ENCODE assay signal across 20 cellular contexts in the genomic region with DNA sequence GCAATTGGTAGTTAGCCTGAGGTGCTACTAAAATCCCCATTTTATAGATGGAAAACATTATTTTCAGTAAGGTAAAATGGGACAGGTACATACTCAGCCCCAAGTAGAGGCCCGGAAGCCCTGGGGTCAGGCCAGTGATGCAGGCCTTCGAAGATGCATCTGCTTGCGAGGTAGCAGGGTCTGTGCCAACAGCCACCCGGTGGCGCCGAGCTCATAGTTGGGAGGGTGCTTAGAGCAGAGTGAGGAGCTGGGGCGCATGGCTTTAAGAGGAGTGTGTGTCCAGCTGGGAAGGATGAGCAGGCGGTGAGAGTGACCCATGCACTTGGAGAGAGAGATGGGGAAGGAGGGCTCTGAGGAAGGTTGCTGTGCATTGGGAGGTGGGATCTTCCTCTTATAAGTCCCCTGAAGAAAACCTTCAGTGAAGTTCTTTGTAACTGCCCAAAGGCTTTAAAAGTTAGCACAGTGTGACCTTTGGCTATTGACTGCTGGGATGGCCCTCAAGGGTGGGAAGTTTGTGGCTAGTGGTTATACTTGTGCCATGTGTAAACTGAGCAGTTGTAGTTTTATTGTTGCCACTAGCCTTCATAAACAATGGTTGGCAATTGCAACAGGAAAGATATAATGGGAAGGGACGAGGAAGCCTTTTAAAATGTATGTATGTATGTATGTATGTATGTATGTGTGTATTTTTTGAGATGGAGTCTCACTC.
DNase-seq lines count a peak whose midpoint lies in the region; ATAC-seq and TF ChIP-seq lines count a peak whose summit lies in the region.
"Had no signal": no experiment of that assay in that cellular context is flagged by ENCODE, and none has a peak within 500 bp of the region (broad histone marks: within the 10 kb centered on the region; RNA-seq: fewer than 3 reads in every experiment).

No MANE protein-coding gene starts in this region.

- H3K4me1 ChIP-seq in CD4-positive, CD25-positive, alpha-beta regulatory T cell (ENCODE audit: control insufficient read depth, insufficient read depth, low read length, poor library complexity, severe bottlenecking) = no peaks in the 10 kb centered on the region
- H3K4me1 ChIP-seq in Loucy (ENCODE audit: insufficient read depth, low read length, poor library complexity, severe bottlenecking) (peaks cover 26% of the 10 kb centered on the region), endodermal cell (ENCODE audit: control insufficient read depth, insufficient read depth, low read length) (no peaks in the 10 kb centered on the region), mucosa of rectum (ENCODE audit: control insufficient read depth in 2 of 2, insufficient read depth in 2 of 2, low read length in 2 of 2) (peaks cover 34 to 37% of the 10 kb centered on the region in 2 donors)

- no peak overlapping the region for H3K4me3 ChIP-seq in CD4-positive, CD25-positive, alpha-beta regulatory T cell (ENCODE audit: low read depth, low read length)
- H3K4me3 ChIP-seq in Loucy (ENCODE audit: low read length, poor library complexity, severe bottlenecking) (no peak overlapping the region), endodermal cell (ENCODE audit: low read length) (no peak overlapping the region), mucosa of rectum (ENCODE audit: low read length in 2 of 2) (no peak overlapping the region)
- H3K4me3 ChIP-seq: SK-N-MC had no signal

- no peak for DNase-seq in CD4-positive, CD25-positive, alpha-beta regulatory T cell
- DNase-seq in endodermal cell = peak; percentile 58
- no peak for DNase-seq in activated T-cell treated with anti-CD3 and anti-CD28 coated beads, Interleukin-2, amount 50 U/mL, for 24 hours
- DNase-seq in substantia nigra (lab: John Stamatoyannopoulos, UW) = no peak
- DNase-seq in OCI-M1 (lab: John Stamatoyannopoulos, UW) = no peak
- DNase-seq in NCI-H446 treated with DMSO at 0.1 percent for 48 hours (lab: John Stamatoyannopoulos, UW) = no peak
- DNase-seq: C1 segment of cervical spinal cord, COR-L47, DMS153, EL, HCEC 1CT, KBM-7, NCI-H1417 treated with DMSO at 0.1 percent for 48 hours, NCI-H2029 treated with DMSO at 0.1 percent for 48 hours, NCI-H526 had no signal

- TF ChIP-seq CTCF in Loucy (conservative IDR thresholded peaks at IDR 0.05; ENCODE audit: low read length) (peak; percentile 40), endodermal cell (conservative IDR thresholded peaks at IDR 0.05) (peak; percentile 19)

- WGBS in endodermal cell (ENCODE audit: insufficient coverage in 1 of 2, insufficient read length in 1 of 2), 2 experiments = 83 to 93% methylated on average over 7 to 9 of the region's 9 CpGs

- no peaks in the 10 kb centered on the region for H3K36me3 ChIP-seq in CD4-positive, CD25-positive, alpha-beta regulatory T cell (ENCODE audit: control insufficient read depth, insufficient read depth, low read length)
- H3K36me3 ChIP-seq in Loucy (ENCODE audit: insufficient read depth, low read length) (no peaks in the 10 kb centered on the region), endodermal cell (ENCODE audit: control insufficient read depth, insufficient read depth, low read length) (no peaks in the 10 kb centered on the region), mucosa of rectum (ENCODE audit: control insufficient read depth in 2 of 2, insufficient read depth in 2 of 2, low read length in 2 of 2) (no peaks in the 10 kb centered on the region)

- peaks cover 0 to 26% (median 13%) of the 10 kb centered on the region in 4 donors for H3K4me1 Mint-ChIP-seq in CD4-positive, CD25-positive, alpha-beta regulatory T cell
- H3K4me1 Mint-ChIP-seq in endodermal cell = peaks cover 21% of the 10 kb centered on the region
- H3K4me1 Mint-ChIP-seq in activated T-cell treated with anti-CD3 and anti-CD28 coated beads, Interleukin-2, amount 50 U/mL, for 24 hours (ENCODE audit: low read depth) = peaks cover 39% of the 10 kb centered on the region

- no peaks in the 10 kb centered on the region for H4K20me1 ChIP-seq in Loucy (ENCODE audit: insufficient read depth, low read length, poor library complexity, severe bottlenecking)

- peaks cover 0 to 4% (median 0%) of the 10 kb centered on the region in 7 donors for H3K9me3 Mint-ChIP-seq in CD4-positive, CD25-positive, alpha-beta regulatory T cell
- peaks cover 5% of the 10 kb centered on the region for H3K9me3 Mint-ChIP-seq in endodermal cell
- no peaks in the 10 kb centered on the region for H3K9me3 Mint-ChIP-seq in activated T-cell treated with anti-CD3 and anti-CD28 coated beads, Interleukin-2, amount 50 U/mL, for 24 hours

- no peaks in the 10 kb centered on the region for H3K79me2 ChIP-seq in Loucy (ENCODE audit: insufficient read depth, low read length)

- H3K27me3 ChIP-seq in CD4-positive, CD25-positive, alpha-beta regulatory T cell (ENCODE audit: control insufficient read depth, insufficient read depth, low read length) = no peaks in the 10 kb centered on the region
- no peaks in the 10 kb centered on the region for H3K27me3 ChIP-seq in Loucy (ENCODE audit: insufficient read depth, low read length, poor library complexity, severe bottlenecking)
- no peaks in the 10 kb centered on the region for H3K27me3 ChIP-seq in endodermal cell (ENCODE audit: control insufficient read depth, insufficient read depth, low read length, poor library complexity, severe bottlenecking)
- H3K27me3 ChIP-seq in mucosa of rectum (ENCODE audit: control insufficient read depth in 2 of 2, insufficient read depth in 2 of 2, low read length in 2 of 2) = no peaks in the 10 kb centered on the region

- no peaks in the 10 kb centered on the region for H3K9me3 ChIP-seq in CD4-positive, CD25-positive, alpha-beta regulatory T cell (ENCODE audit: control insufficient read depth in 2 of 2, low read length in 2 of 2)
- no peaks in the 10 kb centered on the region for H3K9me3 ChIP-seq in Loucy (ENCODE audit: insufficient read depth, low read depth, low read length)
- no peaks in the 10 kb centered on the region for H3K9me3 ChIP-seq in endodermal cell (ENCODE audit: control insufficient read depth, low read length)
- no peaks in the 10 kb centered on the region for H3K9me3 ChIP-seq in mucosa of rectum (ENCODE audit: control insufficient read depth in 2 of 2, low read length in 2 of 2)

- H3K27ac Mint-ChIP-seq in CD4-positive, CD25-positive, alpha-beta regulatory T cell = peak overlapping the region in 2 of 3 donors; percentile 44 to 62
- no peak overlapping the region for H3K27ac Mint-ChIP-seq in endodermal cell
- H3K27ac Mint-ChIP-seq in activated T-cell treated with anti-CD3 and anti-CD28 coated beads, Interleukin-2, amount 50 U/mL, for 24 hours = no peak overlapping the region

- no peaks in the 10 kb centered on the region for H3F3A ChIP-seq in Loucy (ENCODE audit: low read depth)

- no peak overlapping the region for H3K4me3 Mint-ChIP-seq in CD4-positive, CD25-positive, alpha-beta regulatory T cell
- no peak overlapping the region for H3K4me3 Mint-ChIP-seq in endodermal cell
- no peak overlapping the region for H3K4me3 Mint-ChIP-seq in activated T-cell treated with anti-CD3 and anti-CD28 coated beads, Interleukin-2, amount 50 U/mL, for 24 hours

- H3K27ac ChIP-seq in CD4-positive, CD25-positive, alpha-beta regulatory T cell (ENCODE audit: insufficient read depth, low read length, poor library complexity, severe bottlenecking) = no peak overlapping the region
- H3K27ac ChIP-seq in endodermal cell (ENCODE audit: low read depth, low read length) = no peak overlapping the region
- H3K27ac ChIP-seq in mucosa of rectum (ENCODE audit: low read depth in 2 of 2, low read length in 2 of 2) = peak overlapping the region; percentile 75 to 81
- H3K27ac ChIP-seq in substantia nigra (ENCODE audit: low read depth, low read length, poor library complexity, severe bottlenecking) = no peak overlapping the region
- H3K27ac ChIP-seq: HL-60, SK-N-MC had no signal

- H3K9ac ChIP-seq in Loucy (ENCODE audit: low read depth, low read length, poor library complexity, severe bottlenecking) (no peak overlapping the region), endodermal cell (ENCODE audit: extremely low read depth, low read length, poor library complexity, severe bottlenecking) (no peak overlapping the region), mucosa of rectum (ENCODE audit: low read depth in 1 of 2, low read length in 2 of 2) (no peak overlapping the region)

- no peaks in the 10 kb centered on the region for H3K9me2 ChIP-seq in Loucy (replicated peaks; ENCODE audit: low read depth, low read length)

- no peak overlapping the region for H2AFZ ChIP-seq in Loucy (ENCODE audit: low read length)

- no peaks in the 10 kb centered on the region for H3K27me3 Mint-ChIP-seq in CD4-positive, CD25-positive, alpha-beta regulatory T cell
- H3K27me3 Mint-ChIP-seq in endodermal cell (ENCODE audit: insufficient read depth) = no peaks in the 10 kb centered on the region
- H3K27me3 Mint-ChIP-seq in activated T-cell treated with anti-CD3 and anti-CD28 coated beads, Interleukin-2, amount 50 U/mL, for 24 hours = no peaks in the 10 kb centered on the region

- H3K36me3 Mint-ChIP-seq in CD4-positive, CD25-positive, alpha-beta regulatory T cell = no peaks in the 10 kb centered on the region
- H3K36me3 Mint-ChIP-seq in endodermal cell (ENCODE audit: low read depth) = no peaks in the 10 kb centered on the region
- no peaks in the 10 kb centered on the region for H3K36me3 Mint-ChIP-seq in activated T-cell treated with anti-CD3 and anti-CD28 coated beads, Interleukin-2, amount 50 U/mL, for 24 hours (ENCODE audit: low read depth)

- no peak overlapping the region for H3K4me2 ChIP-seq in Loucy (ENCODE audit: low read depth, low read length, poor library complexity, severe bottlenecking)

- ATAC-seq in CD4-positive, CD25-positive, alpha-beta regulatory T cell (ENCODE audit: low read depth in 2 of 2) = no peak
- ATAC-seq: Right ventricle myocardium inferior had no signal

Comparison
In these comparisons a context has a peak if more than half of its experiments do, and no peak if none do; other contexts are left out.
1. H3K27ac ChIP-seq: peak in mucosa of rectum (2 of 2); none in CD4-positive, CD25-positive, alpha-beta regulatory T cell (single experiment), endodermal cell (single experiment) and substantia nigra (single experiment).
2. H3K27ac Mint-ChIP-seq: peak in CD4-positive, CD25-positive, alpha-beta regulatory T cell (2 of 3); none in endodermal cell (single experiment) and activated T-cell treated with anti-CD3 and anti-CD28 coated beads, Interleukin-2, amount 50 U/mL, for 24 hours (single experiment).